17 cellular contexts compared by ENCODE assay signal in the genomic region with DNA sequence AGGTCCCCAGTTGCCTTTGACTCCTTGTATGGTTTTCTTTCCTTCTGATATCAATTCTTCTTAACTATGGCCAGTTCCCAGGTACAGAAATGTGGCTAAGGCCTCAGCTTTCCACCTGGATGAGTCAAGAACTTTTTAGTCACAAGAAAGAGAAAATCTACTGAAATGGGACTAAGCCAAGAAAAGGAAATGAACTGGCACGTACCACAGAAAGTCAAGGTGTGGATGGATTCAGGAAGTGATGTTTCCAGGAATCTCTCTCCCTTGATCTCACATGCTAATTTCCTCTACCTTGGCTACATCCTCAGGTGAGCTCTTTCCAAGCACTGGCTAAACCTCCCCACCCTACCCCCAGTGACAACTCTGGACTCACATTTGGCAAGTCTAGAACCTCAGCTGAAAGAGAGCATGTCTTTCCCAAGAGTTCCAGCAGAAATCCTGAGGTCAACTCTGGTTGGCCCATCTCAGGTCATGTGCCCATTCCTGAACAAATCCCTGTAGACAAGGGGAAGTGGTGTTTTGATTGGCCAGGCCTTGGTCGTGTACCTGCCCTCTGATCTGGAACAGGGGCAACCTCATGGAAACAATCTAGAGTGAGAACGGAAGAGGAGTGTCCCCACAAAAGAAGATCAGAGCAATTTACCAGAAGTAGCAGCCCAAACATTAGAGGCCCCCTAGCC.
"Had no signal": no experiment of that assay in that cellular context is flagged by ENCODE, and none has a peak within 500 bp of the region (broad histone marks: within the 10 kb centered on the region; RNA-seq: fewer than 3 reads in every experiment).

No MANE protein-coding gene starts in this region.

- DNase-seq: activated CD4-positive, alpha-beta T cell treated with anti-CD3 and anti-CD28 coated beads for 1 hour; activated CD4-positive, alpha-beta T cell treated with anti-CD3 and anti-CD28 coated beads, Interleukin-2, amount 50 U/mL, for 48 hours; activated gamma-delta T cell; dorsolateral prefrontal cortex; heart left ventricle; kidney glomerular epithelial cell; left ventricle myocardium inferior; mammary epithelial cell; stomach; testis; WERI-Rb-1 had no signal

- H3K27ac Mint-ChIP-seq: activated naive CD8-positive, alpha-beta T cell; type B pancreatic cell had no signal

- H3K27ac ChIP-seq: dorsolateral prefrontal cortex, gastroesophageal sphincter, heart left ventricle, left ventricle myocardium inferior, prostate gland, right atrium auricular region, stomach, testis, WERI-Rb-1 had no signal

- H3K4me3 ChIP-seq: dorsolateral prefrontal cortex, gastroesophageal sphincter, heart left ventricle, left ventricle myocardium inferior, prostate gland, right atrium auricular region, stomach, testis had no signal

- H3K9me3 ChIP-seq: gastroesophageal sphincter, heart left ventricle, left ventricle myocardium inferior, prostate gland, right atrium auricular region, stomach, testis had no signal

- H3K4me3 Mint-ChIP-seq: activated naive CD8-positive, alpha-beta T cell; type B pancreatic cell had no signal

- H3K27me3 Mint-ChIP-seq: activated naive CD8-positive, alpha-beta T cell; type B pancreatic cell had no signal

- H3K36me3 ChIP-seq: gastroesophageal sphincter, heart left ventricle, left ventricle myocardium inferior, prostate gland, right atrium auricular region, stomach, WERI-Rb-1 had no signal

- H3K9me3 Mint-ChIP-seq: type B pancreatic cell had no signal

- ATAC-seq: gastroesophageal sphincter, heart left ventricle had no signal

- H3K36me3 Mint-ChIP-seq: activated naive CD8-positive, alpha-beta T cell; type B pancreatic cell had no signal

- FAIRE-seq: colon had no signal

- H3K4me1 ChIP-seq: gastroesophageal sphincter, left ventricle myocardium inferior, prostate gland, right atrium auricular region, stomach, testis had no signal

- H3K27me3 ChIP-seq: dorsolateral prefrontal cortex, heart left ventricle, right atrium auricular region, stomach, testis had no signal
